ENCODE assay signal across 22 cellular contexts in the genomic region with DNA sequence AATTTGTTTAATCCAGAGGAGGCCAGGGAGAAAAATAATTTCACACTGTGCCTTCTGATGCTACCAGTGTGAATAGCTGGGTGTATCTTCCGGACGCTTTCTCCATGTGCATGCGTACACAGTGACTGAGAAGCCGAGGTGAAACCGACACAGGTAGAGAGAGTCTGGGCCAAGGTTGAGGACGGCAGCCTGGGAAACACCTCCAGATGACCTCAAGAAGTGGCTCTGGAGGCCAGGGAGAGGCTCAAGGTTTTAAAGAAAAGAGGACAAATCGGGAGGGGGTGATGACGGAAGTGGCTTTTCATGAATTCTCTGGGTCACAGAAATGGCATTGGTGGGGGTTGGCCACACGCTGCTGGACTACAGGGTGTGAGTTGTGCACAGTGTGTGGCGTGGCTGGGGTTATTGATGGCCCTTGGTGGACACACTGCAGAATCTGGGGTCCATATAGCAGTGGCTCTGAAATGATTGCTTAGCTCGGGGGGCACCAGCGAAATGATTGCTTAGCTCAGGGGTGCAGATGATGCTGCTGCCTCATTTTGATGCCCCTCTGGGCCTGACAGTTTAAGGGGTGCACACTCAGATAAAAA. TPM values are rescaled to one million over a fixed set of nuclear protein-coding genes. Genes with fewer than 3 reads are reported as not detected.
"Had no signal": no experiment of that assay in that cellular context is flagged by ENCODE, and none has a peak within 500 bp of the region (broad histone marks: within the 10 kb centered on the region; RNA-seq: fewer than 3 reads in every experiment).

No MANE protein-coding gene starts in this region.

- H3K36me3 ChIP-seq: esophagus squamous epithelium, neutrophil, right lobe of liver, SJSA1, upper lobe of left lung had no signal

- H3K4me3 ChIP-seq: cardiac muscle cell, esophagus squamous epithelium, right lobe of liver, SJSA1, smooth muscle cell, upper lobe of left lung had no signal

- H3K27ac ChIP-seq: cardiac muscle cell, esophagus squamous epithelium, neutrophil, right lobe of liver, SJSA1, upper lobe of left lung had no signal

- H3K9me3 ChIP-seq: esophagus squamous epithelium, neutrophil, right lobe of liver, SJSA1, upper lobe of left lung had no signal

- ATAC-seq: activated naive CD4-positive, alpha-beta T cell treated with anti-CD3 and anti-CD28 coated beads, Interleukin-2, amount 50 U/mL, for 72 hours had no signal

- H3K27me3 ChIP-seq: cardiac muscle cell, right lobe of liver, SJSA1, upper lobe of left lung had no signal

- DNase-seq: activated CD4-positive, alpha-beta T cell treated with anti-CD3 and anti-CD28 coated beads, Interleukin-2, amount 10 ng/mL, durations not matched to agents 24 days and 14 days; activated CD4-positive, CD25-positive, alpha-beta regulatory T cell; activated T-cell treated with anti-CD3 and anti-CD28 coated beads, Interleukin-2, amount 50 U/mL, for 1 hour; effector CD4-positive, alpha-beta T cell; esophagus squamous epithelium; hypothalamus; kidney glomerular epithelial cell; naive B cell; upper lobe of left lung had no signal

- H3K4me2 ChIP-seq: smooth muscle cell had no signal

- H3K4me1 ChIP-seq: esophagus squamous epithelium, right lobe of liver, upper lobe of left lung had no signal

RNA-seq across cellular contexts. Expression of gene LRRC14B, which starts 34.1 kb away (rescaled TPM):
- total RNA-seq: activated CD4-positive, alpha-beta T cell treated with anti-CD3 and anti-CD28 coated beads, Interleukin-2, amount 10 ng/mL, durations not matched to agents 24 days and 14 days; activated CD8-positive, alpha-beta memory T cell treated with anti-CD3 and anti-CD28 coated beads for 36 hours; endothelial cell of umbilical vein; esophagus squamous epithelium; fibroblast of villous mesenchyme; lower leg skin; mononuclear cell; progenitor cell of endocrine pancreas; right lobe of liver; SJSA1; smooth muscle cell; T-helper 2 cell treated with Interferon-gamma antibody and Interleukin-4, amounts not matched to agents 100 ng/mL and 5 ng/mL, for 36 hours; upper lobe of left lung had no signal
